1 cellular context compared by ENCODE assay signal in genomic region chr2:188251034-188251433, GRCh38.
TF ChIP-seq lines count a peak whose summit lies in the region.

No MANE protein-coding gene starts in this region.

TF ChIP-seq in GM23338, 12 proteins besides CTCF, POLR2A, EP300 and RAD21 (continued from another document):
- no peak for TF ChIP-seq CREB1 (CRISPR knock-in tag; IDR thresholded peaks at IDR 0.05; ENCODE audit: low read depth)
TF ChIP-seq in GM23338: peak in this region for 0.
